8 cellular contexts compared by ENCODE assay signal in the genomic region with DNA sequence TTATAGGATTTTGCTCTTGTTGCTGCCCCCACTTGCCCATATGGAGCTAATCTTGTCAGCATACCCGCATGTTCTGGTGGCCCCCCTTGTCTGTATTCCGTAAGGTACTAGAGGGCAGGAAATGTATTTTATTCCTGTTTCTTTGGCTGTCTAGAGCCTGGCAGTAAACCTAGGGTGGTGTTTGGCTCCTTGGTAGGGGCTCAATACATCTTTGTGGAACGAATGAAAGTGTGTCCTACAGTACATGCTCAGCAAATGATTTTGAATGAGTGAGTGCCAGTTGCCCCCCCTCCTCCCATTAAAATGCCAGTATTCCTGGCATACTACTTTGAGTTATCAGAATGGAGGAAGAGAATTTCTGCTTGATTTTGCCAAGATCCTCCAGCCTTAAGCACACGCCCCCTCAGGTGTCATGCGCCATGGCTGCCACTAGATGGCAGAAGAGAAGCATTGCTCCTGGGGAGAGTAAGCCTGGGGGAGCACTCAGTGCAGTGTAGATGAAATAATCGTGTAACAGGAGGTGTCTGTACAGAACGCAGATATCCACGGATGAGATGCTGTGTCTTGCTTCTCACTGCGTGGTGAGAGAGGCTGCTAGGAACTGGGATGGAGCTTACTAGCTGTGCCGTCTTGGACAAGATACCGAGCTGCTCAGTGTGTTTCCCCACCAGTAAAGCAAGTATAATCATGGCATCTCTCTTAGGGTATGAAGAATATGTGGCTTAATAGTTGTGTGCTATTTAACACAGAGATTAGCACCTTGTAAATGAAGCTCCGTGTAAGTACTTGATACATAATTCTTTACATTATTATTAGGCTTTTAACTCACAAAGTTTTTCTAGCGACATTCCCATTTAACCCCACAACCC. TPM values are rescaled to one million over a fixed set of nuclear protein-coding genes. Genes with fewer than 3 reads are reported as not detected.
DNase-seq lines count a peak whose midpoint lies in the region; ATAC-seq and TF ChIP-seq lines count a peak whose summit lies in the region.

No MANE protein-coding gene starts in this region.

- ATAC-seq in GM19328 (IDR thresholded peaks at IDR 0.05; ENCODE audit: unreplicated experiment) (peak; percentile 58), IMR-90 (ENCODE audit: low read depth) (peak; percentile 100), upper lobe of right lung (peak; percentile 99)

- H3K4me2 ChIP-seq in IMR-90 (ENCODE audit: low read depth, low read length), result no peak overlapping the region

- H3K23ac ChIP-seq in IMR-90 (ENCODE audit: low read depth, low read length), result no peak overlapping the region

- no peak overlapping the region for H3K18ac ChIP-seq in IMR-90 (ENCODE audit: low read depth, low read length)

- no peak overlapping the region for H3K9ac ChIP-seq in IMR-90 (ENCODE audit: low read depth, low read length)

- H2BK20ac ChIP-seq in IMR-90 (ENCODE audit: low read depth, low read length), result peak overlapping the region; percentile 28; the same call in 1 of the 2 replicates

- H3K27ac ChIP-seq in IMR-90 (ENCODE audit: insufficient read depth, low read length), result no peak overlapping the region
- no peak overlapping the region for H3K27ac ChIP-seq in SJCRH30
- H3K27ac ChIP-seq in upper lobe of right lung, result no peak overlapping the region

- TF ChIP-seq CTCF in IMR-90 (conservative IDR thresholded peaks at IDR 0.05; ENCODE audit: low read depth, low read length) (peak; percentile 98), upper lobe of right lung (IDR thresholded peaks at IDR 0.05) (peak; percentile 100)

- peak; percentile 50; the same call in 1 of the 2 replicates for TF ChIP-seq POLR2A in IMR-90 (IDR thresholded peaks at IDR 0.05; ENCODE audit: low read depth, low read length)

- peaks cover 9% of the 10 kb centered on the region for H3K27me3 ChIP-seq in IMR-90 (ENCODE audit: control insufficient read depth, insufficient read depth, low read length)
- H3K27me3 ChIP-seq in SJCRH30, result no peaks in the 10 kb centered on the region
- H3K27me3 ChIP-seq in upper lobe of right lung, result peaks cover 9% of the 10 kb centered on the region

- H2AK9ac ChIP-seq in IMR-90 (replicated peaks; ENCODE audit: low read depth, low read length, poor library complexity), result peak overlapping the region; percentile 82

- no peak overlapping the region for H3K56ac ChIP-seq in IMR-90 (ENCODE audit: extremely low read depth, insufficient read depth, low read length)

- no peaks in the 10 kb centered on the region for H3K79me1 ChIP-seq in IMR-90 (ENCODE audit: low read depth in 1 of 2, low read length in 2 of 2)

- H3K9me3 ChIP-seq in IMR-90 (ENCODE audit: control insufficient read depth, insufficient read depth, low read length) (no peaks in the 10 kb centered on the region), SJCRH30 (replicated peaks) (no peaks in the 10 kb centered on the region; the same call in 1 of the 2 replicates), upper lobe of right lung (no peaks in the 10 kb centered on the region)

- H2AFZ ChIP-seq in IMR-90 (replicated peaks; ENCODE audit: low read length, poor library complexity), result peak overlapping the region; percentile 19

- no peaks in the 10 kb centered on the region for H3K9me1 ChIP-seq in IMR-90 (ENCODE audit: insufficient read depth, low read length)

- WGBS in IMR-90 (ENCODE audit: extremely low coverage in 2 of 2, insufficient read length in 1 of 2), 2 experiments, result 0% methylated on average over 4 of the region's 13 CpGs; no CpG with 5 or more reads in 1 of the 2 experiments

- DNase-seq in CMK (ENCODE audit: low read depth), result peak; percentile 51
- DNase-seq in IMR-90, result peak; percentile 76
- DNase-seq in SJCRH30, result peak; percentile 53 to 90
- DNase-seq in activated gamma-delta T cell treated with anti-CD3 and anti-CD28 coated beads, Interleukin-2, amount 50 U/mL, for 16 hours (ENCODE audit: low read depth), result peak; percentile 62
- DNase-seq in globus pallidus (ENCODE audit: low spot score), result peak; percentile 70
- peak; percentile 84 for DNase-seq in pons (ENCODE audit: low spot score)
- peak; percentile 79 for DNase-seq in upper lobe of right lung

- H3K4ac ChIP-seq in IMR-90 (ENCODE audit: low read depth, low read length), result no peak overlapping the region

- no peaks in the 10 kb centered on the region for H3K4me1 ChIP-seq in IMR-90 (ENCODE audit: control insufficient read depth, insufficient read depth, low read length)
- H3K4me1 ChIP-seq in SJCRH30, result no peaks in the 10 kb centered on the region
- peaks cover 7% of the 10 kb centered on the region for H3K4me1 ChIP-seq in upper lobe of right lung

- no peak overlapping the region for H2AK5ac ChIP-seq in IMR-90 (ENCODE audit: low read depth, low read length)

- no peak overlapping the region for H3K14ac ChIP-seq in IMR-90 (replicated peaks; ENCODE audit: low read depth, low read length)

- H4K91ac ChIP-seq in IMR-90 (ENCODE audit: insufficient read depth, low read depth, low read length), result no peak overlapping the region

- no peak overlapping the region for H4K5ac ChIP-seq in IMR-90 (ENCODE audit: low read depth, low read length)

- TF ChIP-seq RAD21 in IMR-90 (IDR thresholded peaks at IDR 0.05; ENCODE audit: low read length), result peak; percentile 98

- intact Hi-C loops in IMR-90 (cut with micrococcal nuclease), result loop anchor here (1.0 to 5.0 kb wide), 6 partner anchors 80 to 221 kb away; a partner anchor contains a TSS
- intact Hi-C loops in upper lobe of right lung (cut with DNase I), result no loop called here

- H3K4me3 ChIP-seq in IMR-90 (ENCODE audit: insufficient read depth, low read depth, low read length), result no peak overlapping the region
- no peak overlapping the region for H3K4me3 ChIP-seq in SJCRH30
- H3K4me3 ChIP-seq in upper lobe of right lung, result no peak overlapping the region

- no TSS peak for BruUV-seq in IMR-90 (replicated peaks; lab: Mats Ljungman, UMichigan)

- no peak overlapping the region for H2BK15ac ChIP-seq in IMR-90 (ENCODE audit: low read depth, low read length)

- H3K36me3 ChIP-seq in IMR-90 (ENCODE audit: control insufficient read depth, insufficient read depth, low read length) (no peaks in the 10 kb centered on the region), SJCRH30 (no peaks in the 10 kb centered on the region), upper lobe of right lung (no peaks in the 10 kb centered on the region)

- H4K8ac ChIP-seq in IMR-90 (ENCODE audit: low read depth in 2 of 2, low read length in 2 of 2), result no peak overlapping the region

- CTCF ChIA-PET in IMR-90 (lab: Yijun Ruan, JAX), result interaction anchor here (0.6 to 1.5 kb wide), 5 partner anchors 9 to 216 kb away, joined by 3 to 6 read pairs (median 4); no protein-coding TSS in a partner anchor

- dilution Hi-C loops in IMR-90 (cut with HindIII; ENCODE audit: low sequenced_read_pairs, unreplicated experiment), result no loop called here

- no peaks in the 10 kb centered on the region for H4K20me1 ChIP-seq in IMR-90 (ENCODE audit: insufficient read depth, low read length)

- H2BK5ac ChIP-seq in IMR-90 (ENCODE audit: low read depth, low read length, poor library complexity, severe bottlenecking), result no peak overlapping the region

- in situ Hi-C loops in IMR-90 (cut with MboI; ENCODE audit: low sequenced_read_pairs), result loop anchor here (5.0 kb wide), 2 partner anchors 137 to 222 kb away; no protein-coding TSS in a partner anchor

- no peak overlapping the region for H2BK120ac ChIP-seq in IMR-90 (ENCODE audit: low read depth, low read length)

- POLR2A ChIA-PET in IMR-90 (lab: Charles Lee; ENCODE audit: unreplicated experiment), result no interaction called here

TF ChIP-seq in IMR-90, 13 proteins besides CTCF, POLR2A, EP300 and RAD21 (continues in another document):
- TF ChIP-seq, protein P1, sequence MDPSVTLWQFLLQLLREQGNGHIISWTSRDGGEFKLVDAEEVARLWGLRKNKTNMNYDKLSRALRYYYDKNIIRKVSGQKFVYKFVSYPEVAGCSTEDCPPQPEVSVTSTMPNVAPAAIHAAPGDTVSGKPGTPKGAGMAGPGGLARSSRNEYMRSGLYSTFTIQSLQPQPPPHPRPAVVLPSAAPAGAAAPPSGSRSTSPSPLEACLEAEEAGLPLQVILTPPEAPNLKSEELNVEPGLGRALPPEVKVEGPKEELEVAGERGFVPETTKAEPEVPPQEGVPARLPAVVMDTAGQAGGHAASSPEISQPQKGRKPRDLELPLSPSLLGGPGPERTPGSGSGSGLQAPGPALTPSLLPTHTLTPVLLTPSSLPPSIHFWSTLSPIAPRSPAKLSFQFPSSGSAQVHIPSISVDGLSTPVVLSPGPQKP (IDR thresholded peaks at IDR 0.05; ENCODE audit: borderline replicate concordance, low read depth, low read length), result no peak
- TF ChIP-seq NFE2L2 (IDR thresholded peaks at IDR 0.05; ENCODE audit: low read depth, low read length) (no peak), RCOR1 (IDR thresholded peaks at IDR 0.05; ENCODE audit: insufficient replicate concordance, low read length) (no peak), MAZ (IDR thresholded peaks at IDR 0.05; ENCODE audit: borderline replicate concordance, low read depth, low read length) (peak; percentile 77; the same call in 1 of the 2 replicates), CEBPB (IDR thresholded peaks at IDR 0.05; ENCODE audit: low read depth, low read length) (no peak), SMC3 (IDR thresholded peaks at IDR 0.05; ENCODE audit: low read depth, low read length) (peak; percentile 98), CHD1 (IDR thresholded peaks at IDR 0.05; ENCODE audit: low read depth, low read length) (no peak), FOS (IDR thresholded peaks at IDR 0.05; ENCODE audit: low read depth, low read length) (no peak), MAFK (IDR thresholded peaks at IDR 0.05; ENCODE audit: low read depth, low read length) (no peak), RFX5 (IDR thresholded peaks at IDR 0.05; ENCODE audit: low read depth, low read length) (no peak), MXI1 (IDR thresholded peaks at IDR 0.05; ENCODE audit: borderline replicate concordance, low read depth, low read length) (no peak), BHLHE40 (IDR thresholded peaks at IDR 0.05; ENCODE audit: low read depth, low read length) (0 out of 2 replicates have a peak, but pooled peaks have one; percentile 7)

RNA-seq across cellular contexts. Expression of a gene that starts 17.2 kb away (rescaled TPM):
- total RNA-seq in IMR-90 (2012; rRNA removed), result under 0.01 TPM in 2 replicates
- 0.46 and 0.51 TPM in 2 replicates for polyA plus RNA-seq in IMR-90 (2012; rRNA removed)
- polyA plus RNA-seq in IMR-90 (2012; cell fraction: cytosol; rRNA removed), result 0.08 and 0.35 TPM in 2 replicates
- polyA plus RNA-seq in IMR-90 (2012; cell fraction: nucleus; rRNA removed; ENCODE audit: low replicate concordance), result 0.96 and 1.3 TPM in 2 replicates
- not detected in 2 replicates for total RNA-seq in SJCRH30 (2014; rRNA removed; shearing (Covaris generic))
- total RNA-seq in upper lobe of right lung, result 6.9 TPM

RNA-seq across cellular contexts. Expression of a gene that starts 41.8 kb away (rescaled TPM):
- total RNA-seq in IMR-90 (2012; rRNA removed) (21.1 and 21.7 TPM in 2 replicates), upper lobe of right lung (43.9 TPM)
- polyA plus RNA-seq in IMR-90 (2012; rRNA removed), result 177 and 209 TPM in 2 replicates
- 208 and 420 TPM in 2 replicates for polyA plus RNA-seq in IMR-90 (2012; cell fraction: cytosol; rRNA removed)
- 476 and 980 TPM in 2 replicates for polyA plus RNA-seq in IMR-90 (2012; cell fraction: nucleus; rRNA removed; ENCODE audit: low replicate concordance)
- 2.5 and 3.2 TPM in 2 replicates for total RNA-seq in SJCRH30 (2014; rRNA removed; shearing (Covaris generic))
